ENCODE assay signal across 7 cellular contexts in genomic region chr4:118682928-118683327, GRCh38. TPM values are rescaled to one million over a fixed set of nuclear protein-coding genes. Genes with fewer than 3 reads are reported as not detected.
DNase-seq lines count a peak whose midpoint lies in the region; ATAC-seq and TF ChIP-seq lines count a peak whose summit lies in the region.

No MANE protein-coding gene starts in this region.

- ATAC-seq in GM18519 (IDR thresholded peaks at IDR 0.05; ENCODE audit: low FRiP score, unreplicated experiment): no peak
- no peak for ATAC-seq in HG03159 (IDR thresholded peaks at IDR 0.05; ENCODE audit: unreplicated experiment)

- H3K36me3 ChIP-seq in GM06990 (ENCODE audit: control insufficient read depth, insufficient read depth, low read length) (peaks cover under 1% of the 10 kb centered on the region; the same call in 1 of the 2 replicates), trophoblast cell (ENCODE audit: control insufficient read depth in 1 of 2, insufficient read depth in 2 of 2, low read length in 2 of 2) (peaks cover under 1% of the 10 kb centered on the region in 2 experiments)

- TF ChIP-seq CTCF in GM06990 (IDR thresholded peaks at IDR 0.05; ENCODE audit: insufficient read depth, low read length, poor library complexity, severe bottlenecking): peak; percentile 51

- H3K79me2 ChIP-seq in trophoblast cell (ENCODE audit: control insufficient read depth, insufficient read depth, low read length, poor library complexity): peaks cover 2% of the 10 kb centered on the region

- H3K4me1 Mint-ChIP-seq in activated naive CD4-positive, alpha-beta T cell treated with anti-CD3 and anti-CD28 coated beads for 36 hours (ENCODE audit: low read depth): peaks cover 27% of the 10 kb centered on the region

- CTCF ChIA-PET in activated naive CD4-positive, alpha-beta T cell treated with anti-CD3 and anti-CD28 coated beads for 36 hours (lab: Charles Lee): no interaction called here

- no peaks in the 10 kb centered on the region for H3K9me3 ChIP-seq in trophoblast cell (ENCODE audit: insufficient read depth, low read depth, low read length)

- H3K4me3 ChIP-seq in GM06990 (replicated peaks; ENCODE audit: low read depth, low read length): no peak overlapping the region
- no peak overlapping the region for H3K4me3 ChIP-seq in trophoblast cell (ENCODE audit: low read depth, low read length)

- no peak overlapping the region for H3K23ac ChIP-seq in trophoblast cell (ENCODE audit: low read length)

- intact Hi-C loops in activated naive CD4-positive, alpha-beta T cell treated with anti-CD3 and anti-CD28 coated beads for 36 hours (cut with micrococcal nuclease): no loop called here

- H3K4me2 ChIP-seq in trophoblast cell (ENCODE audit: low read length): no peak overlapping the region

- peaks cover 4% of the 10 kb centered on the region for H3K79me1 ChIP-seq in trophoblast cell (ENCODE audit: low read length)

- WGBS in trophoblast cell (ENCODE audit: extremely low coverage, insufficient coverage, insufficient read length): no CpG with 5 or more reads among the region's 1 CpG

- no peak overlapping the region for H2AFZ ChIP-seq in trophoblast cell (ENCODE audit: insufficient read depth, low read length, poor library complexity)

- no peaks in the 10 kb centered on the region for H3K9me3 Mint-ChIP-seq in activated naive CD4-positive, alpha-beta T cell treated with anti-CD3 and anti-CD28 coated beads for 36 hours

- H2BK5ac ChIP-seq in trophoblast cell (ENCODE audit: low read depth, low read length, poor library complexity): no peak overlapping the region

- H3K4me1 ChIP-seq in trophoblast cell (ENCODE audit: control insufficient read depth in 1 of 2, insufficient read depth in 2 of 2, low read length in 2 of 2): no peaks in the 10 kb centered on the region

- DNase-seq in GM06990 (ENCODE audit: extremely low read depth, insufficient read length) (no peak), NCI-H446 (lab: John Stamatoyannopoulos, UW) (peak; percentile 1 to 47), dedifferentiated amniotic fluid mesenchymal stem cell (ENCODE audit: extremely low spot score) (peak; percentile 57), trophoblast cell (peak in 1 of 2 donors; percentile 43)
- no peak for DNase-seq in activated naive CD4-positive, alpha-beta T cell treated with anti-CD3 and anti-CD28 coated beads for 36 hours

- no peak overlapping the region for H3K4me3 Mint-ChIP-seq in activated naive CD4-positive, alpha-beta T cell treated with anti-CD3 and anti-CD28 coated beads for 36 hours

- H4K91ac ChIP-seq in trophoblast cell (ENCODE audit: low read depth, low read length): no peak overlapping the region

- no peak overlapping the region for H3K4ac ChIP-seq in trophoblast cell (ENCODE audit: low read depth, low read length)

- no peak overlapping the region for H4K12ac ChIP-seq in trophoblast cell (ENCODE audit: low read depth, low read length)

- H3K14ac ChIP-seq in trophoblast cell (ENCODE audit: low read length): no peak overlapping the region

- H4K8ac ChIP-seq in trophoblast cell (ENCODE audit: low read depth, low read length): peak overlapping the region; percentile 60

- H3K9ac ChIP-seq in trophoblast cell (ENCODE audit: low read length): no peak overlapping the region

- H3K18ac ChIP-seq in trophoblast cell (ENCODE audit: low read length): no peak overlapping the region

- H3K27me3 ChIP-seq in GM06990 (replicated peaks; ENCODE audit: control insufficient read depth, insufficient read depth, low read length) (no peaks in the 10 kb centered on the region), trophoblast cell (ENCODE audit: insufficient read depth, low read length) (no peaks in the 10 kb centered on the region)

- H2AK5ac ChIP-seq in trophoblast cell (ENCODE audit: low read length): no peak overlapping the region

- H2BK120ac ChIP-seq in trophoblast cell (ENCODE audit: insufficient read depth, low read length, poor library complexity): no peak overlapping the region

- peaks cover 3% of the 10 kb centered on the region for H3K36me3 Mint-ChIP-seq in activated naive CD4-positive, alpha-beta T cell treated with anti-CD3 and anti-CD28 coated beads for 36 hours (ENCODE audit: low read depth)

- no peak overlapping the region for H3K27ac ChIP-seq in trophoblast cell (ENCODE audit: low read depth, low read length)

- no peak overlapping the region for H2BK12ac ChIP-seq in trophoblast cell (ENCODE audit: low read length)

- no peak overlapping the region for H3K27ac Mint-ChIP-seq in activated naive CD4-positive, alpha-beta T cell treated with anti-CD3 and anti-CD28 coated beads for 36 hours

- no peaks in the 10 kb centered on the region for H3K27me3 Mint-ChIP-seq in activated naive CD4-positive, alpha-beta T cell treated with anti-CD3 and anti-CD28 coated beads for 36 hours (ENCODE audit: low read depth)

RNA-seq across cellular contexts. Expression of gene METTL14, which starts 2.3 kb away (rescaled TPM):
- 17.7 and 21.0 TPM in 2 replicates for polyA plus RNA-seq in trophoblast cell (2013)
- 10 to 100 TPM; 35.9 to 36.9 TPM for total RNA-seq in activated naive CD4-positive, alpha-beta T cell treated with anti-CD3 and anti-CD28 coated beads for 36 hours

Comparison
In these comparisons a context has a peak if more than half of its experiments do, and no peak if none do; other contexts are left out.
1. DNase-seq: peak in NCI-H446 (2 of 2) and dedifferentiated amniotic fluid mesenchymal stem cell (single experiment); none in GM06990 (single experiment) and activated naive CD4-positive, alpha-beta T cell treated with anti-CD3 and anti-CD28 coated beads for 36 hours (single experiment).